1 cellular context compared by ENCODE assay signal in the genomic region with DNA sequence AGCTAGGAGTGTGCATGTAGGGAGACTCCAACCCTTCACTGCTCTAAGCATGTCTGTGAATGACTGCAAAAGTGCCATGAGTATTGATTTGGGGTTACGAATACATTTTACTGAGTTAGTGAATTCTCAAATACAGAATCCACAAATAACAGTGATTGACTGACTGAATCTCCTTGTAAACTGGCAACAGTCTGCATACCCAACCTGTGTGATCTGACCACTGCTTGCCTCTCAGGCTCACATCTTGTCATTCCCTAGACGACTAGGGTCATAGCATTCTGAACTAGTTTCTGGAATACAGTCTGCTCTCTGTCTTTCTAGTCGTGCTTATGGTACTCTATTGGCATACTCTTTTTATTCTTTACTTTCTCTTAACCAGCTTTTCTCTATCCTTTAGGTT.
TF ChIP-seq lines count a peak whose summit lies in the region.

No MANE protein-coding gene starts in this region.

TF ChIP-seq in GM12878, 131 proteins besides CTCF, POLR2A, EP300 and RAD21:
- TF ChIP-seq RUNX3 (IDR thresholded peaks at IDR 0.05; ENCODE audit: low read length) (no peak), NR2C1 (IDR thresholded peaks at IDR 0.05) (no peak), ZBED1 (IDR thresholded peaks at IDR 0.05; ENCODE audit: borderline replicate concordance) (no peak), MYB (IDR thresholded peaks at IDR 0.05; ENCODE audit: borderline replicate concordance, low read depth, low read length) (no peak), BCLAF1 (IDR thresholded peaks at IDR 0.05) (no peak), CHD4 (IDR thresholded peaks at IDR 0.05) (no peak), HSF1 (IDR thresholded peaks at IDR 0.05; ENCODE audit: low read depth, low read length) (no peak), MEF2A (IDR thresholded peaks at IDR 0.05; ENCODE audit: insufficient read depth, low read depth, low read length) (no peak)
- TF ChIP-seq, protein P1, sequence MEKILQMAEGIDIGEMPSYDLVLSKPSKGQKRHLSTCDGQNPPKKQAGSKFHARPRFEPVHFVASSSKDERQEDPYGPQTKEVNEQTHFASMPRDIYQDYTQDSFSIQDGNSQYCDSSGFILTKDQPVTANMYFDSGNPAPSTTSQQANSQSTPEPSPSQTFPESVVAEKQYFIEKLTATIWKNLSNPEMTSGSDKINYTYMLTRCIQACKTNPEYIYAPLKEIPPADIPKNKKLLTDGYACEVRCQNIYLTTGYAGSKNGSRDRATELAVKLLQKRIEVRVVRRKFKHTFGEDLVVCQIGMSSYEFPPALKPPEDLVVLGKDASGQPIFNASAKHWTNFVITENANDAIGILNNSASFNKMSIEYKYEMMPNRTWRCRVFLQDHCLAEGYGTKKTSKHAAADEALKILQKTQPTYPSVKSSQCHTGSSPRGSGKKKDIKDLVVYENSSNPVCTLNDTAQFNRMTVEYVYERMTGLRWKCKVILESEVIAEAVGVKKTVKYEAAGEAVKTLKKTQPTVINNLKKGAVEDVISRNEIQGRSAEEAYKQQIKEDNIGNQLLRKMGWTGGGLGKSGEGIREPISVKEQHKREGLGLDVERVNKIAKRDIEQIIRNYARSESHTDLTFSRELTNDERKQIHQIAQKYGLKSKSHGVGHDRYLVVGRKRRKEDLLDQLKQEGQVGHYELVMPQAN (conservative IDR thresholded peaks at IDR 0.05): no peak
